Comparison of ENCODE assay signal across 1 cellular context in the genomic region with DNA sequence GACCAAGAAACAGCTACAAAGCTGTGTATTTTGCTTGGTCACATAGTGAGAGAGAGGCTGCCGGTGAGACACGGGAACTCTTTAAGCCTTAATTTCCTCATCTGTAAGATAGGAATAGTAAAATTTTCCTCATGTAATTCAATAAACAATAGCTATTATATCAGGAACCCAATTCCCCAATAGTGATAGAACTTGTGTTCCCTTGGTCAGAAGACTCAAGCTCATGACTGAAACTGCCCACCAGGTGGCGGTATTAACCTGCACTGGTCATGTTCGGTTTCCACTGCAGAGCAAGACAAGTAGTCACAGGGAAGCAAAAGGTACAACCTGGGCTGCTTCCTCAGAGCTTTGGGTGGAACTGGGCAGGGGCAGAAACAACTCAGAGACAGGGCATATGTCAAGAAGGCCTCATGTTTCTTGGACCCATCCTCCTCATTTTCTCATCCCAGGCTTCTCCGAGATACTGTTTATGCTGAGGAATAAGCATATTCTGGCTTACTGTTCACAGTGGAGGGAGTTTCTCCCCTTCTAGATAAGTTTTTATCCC.
TF ChIP-seq lines count a peak whose summit lies in the region.

No MANE protein-coding gene starts in this region.

TF ChIP-seq in HepG2, 621 proteins besides CTCF, POLR2A, EP300 and RAD21 (continued from another document):
- TF ChIP-seq, protein P1, sequence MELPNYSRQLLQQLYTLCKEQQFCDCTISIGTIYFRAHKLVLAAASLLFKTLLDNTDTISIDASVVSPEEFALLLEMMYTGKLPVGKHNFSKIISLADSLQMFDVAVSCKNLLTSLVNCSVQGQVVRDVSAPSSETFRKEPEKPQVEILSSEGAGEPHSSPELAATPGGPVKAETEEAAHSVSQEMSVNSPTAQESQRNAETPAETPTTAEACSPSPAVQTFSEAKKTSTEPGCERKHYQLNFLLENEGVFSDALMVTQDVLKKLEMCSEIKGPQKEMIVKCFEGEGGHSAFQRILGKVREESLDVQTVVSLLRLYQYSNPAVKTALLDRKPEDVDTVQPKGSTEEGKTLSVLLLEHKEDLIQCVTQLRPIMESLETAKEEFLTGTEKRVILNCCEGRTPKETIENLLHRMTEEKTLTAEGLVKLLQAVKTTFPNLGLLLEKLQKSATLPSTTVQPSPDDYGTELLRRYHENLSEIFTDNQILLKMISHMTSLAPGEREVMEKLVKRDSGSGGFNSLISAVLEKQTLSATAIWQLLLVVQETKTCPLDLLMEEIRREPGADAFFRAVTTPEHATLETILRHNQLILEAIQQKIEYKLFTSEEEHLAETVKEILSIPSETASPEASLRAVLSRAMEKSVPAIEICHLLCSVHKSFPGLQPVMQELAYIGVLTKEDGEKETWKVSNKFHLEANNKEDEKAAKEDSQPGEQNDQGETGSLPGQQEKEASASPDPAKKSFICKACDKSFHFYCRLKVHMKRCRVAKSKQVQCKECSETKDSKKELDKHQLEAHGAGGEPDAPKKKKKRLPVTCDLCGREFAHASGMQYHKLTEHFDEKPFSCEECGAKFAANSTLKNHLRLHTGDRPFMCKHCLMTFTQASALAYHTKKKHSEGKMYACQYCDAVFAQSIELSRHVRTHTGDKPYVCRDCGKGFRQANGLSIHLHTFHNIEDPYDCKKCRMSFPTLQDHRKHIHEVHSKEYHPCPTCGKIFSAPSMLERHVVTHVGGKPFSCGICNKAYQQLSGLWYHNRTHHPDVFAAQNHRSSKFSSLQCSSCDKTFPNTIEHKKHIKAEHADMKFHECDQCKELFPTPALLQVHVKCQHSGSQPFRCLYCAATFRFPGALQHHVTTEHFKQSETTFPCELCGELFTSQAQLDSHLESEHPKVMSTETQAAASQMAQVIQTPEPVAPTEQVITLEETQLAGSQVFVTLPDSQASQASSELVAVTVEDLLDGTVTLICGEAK (IDR thresholded peaks at IDR 0.05), result no peak
- TF ChIP-seq, protein P1 (CRISPR knock-in tag; IDR thresholded peaks at IDR 0.05), result no peak
- TF ChIP-seq, protein P2, sequence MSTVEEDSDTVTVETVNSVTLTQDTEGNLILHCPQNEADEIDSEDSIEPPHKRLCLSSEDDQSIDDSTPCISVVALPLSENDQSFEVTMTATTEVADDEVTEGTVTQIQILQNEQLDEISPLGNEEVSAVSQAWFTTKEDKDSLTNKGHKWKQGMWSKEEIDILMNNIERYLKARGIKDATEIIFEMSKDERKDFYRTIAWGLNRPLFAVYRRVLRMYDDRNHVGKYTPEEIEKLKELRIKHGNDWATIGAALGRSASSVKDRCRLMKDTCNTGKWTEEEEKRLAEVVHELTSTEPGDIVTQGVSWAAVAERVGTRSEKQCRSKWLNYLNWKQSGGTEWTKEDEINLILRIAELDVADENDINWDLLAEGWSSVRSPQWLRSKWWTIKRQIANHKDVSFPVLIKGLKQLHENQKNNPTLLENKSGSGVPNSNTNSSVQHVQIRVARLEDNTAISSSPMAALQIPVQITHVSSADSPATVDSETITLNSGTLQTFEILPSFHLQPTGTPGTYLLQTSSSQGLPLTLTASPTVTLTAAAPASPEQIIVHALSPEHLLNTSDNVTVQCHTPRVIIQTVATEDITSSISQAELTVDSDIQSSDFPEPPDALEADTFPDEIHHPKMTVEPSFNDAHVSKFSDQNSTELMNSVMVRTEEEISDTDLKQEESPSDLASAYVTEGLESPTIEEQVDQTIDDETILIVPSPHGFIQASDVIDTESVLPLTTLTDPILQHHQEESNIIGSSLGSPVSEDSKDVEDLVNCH (CRISPR knock-in tag; IDR thresholded peaks at IDR 0.05), result no peak
- no peak for TF ChIP-seq MTA3 (CRISPR knock-in tag; IDR thresholded peaks at IDR 0.05)
- TF ChIP-seq ZNF720 (CRISPR knock-in tag; IDR thresholded peaks at IDR 0.05), result no peak
- TF ChIP-seq ARNT (IDR thresholded peaks at IDR 0.05), result no peak
- TF ChIP-seq ARID2 (CRISPR knock-in tag; IDR thresholded peaks at IDR 0.05; ENCODE audit: borderline replicate concordance), result no peak
- no peak for TF ChIP-seq NCOR1 (IDR thresholded peaks at IDR 0.05; ENCODE audit: borderline replicate concordance, low read length)
- TF ChIP-seq GATA4 (IDR thresholded peaks at IDR 0.05; ENCODE audit: borderline replicate concordance, low read depth), result no peak
- TF ChIP-seq, protein P3, sequence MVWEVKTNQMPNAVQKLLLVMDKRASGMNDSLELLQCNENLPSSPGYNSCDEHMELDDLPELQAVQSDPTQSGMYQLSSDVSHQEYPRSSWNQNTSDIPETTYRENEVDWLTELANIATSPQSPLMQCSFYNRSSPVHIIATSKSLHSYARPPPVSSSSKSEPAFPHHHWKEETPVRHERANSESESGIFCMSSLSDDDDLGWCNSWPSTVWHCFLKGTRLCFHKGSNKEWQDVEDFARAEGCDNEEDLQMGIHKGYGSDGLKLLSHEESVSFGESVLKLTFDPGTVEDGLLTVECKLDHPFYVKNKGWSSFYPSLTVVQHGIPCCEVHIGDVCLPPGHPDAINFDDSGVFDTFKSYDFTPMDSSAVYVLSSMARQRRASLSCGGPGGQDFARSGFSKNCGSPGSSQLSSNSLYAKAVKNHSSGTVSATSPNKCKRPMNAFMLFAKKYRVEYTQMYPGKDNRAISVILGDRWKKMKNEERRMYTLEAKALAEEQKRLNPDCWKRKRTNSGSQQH (CRISPR knock-in tag; IDR thresholded peaks at IDR 0.05; ENCODE audit: low read depth), result peak; percentile 78; the same call in 1 of the 2 replicates
- no peak for TF ChIP-seq IRX3 (CRISPR knock-in tag; IDR thresholded peaks at IDR 0.05; ENCODE audit: borderline replicate concordance, low read depth)
